8 cellular contexts compared by ENCODE assay signal in genomic region chr19:10418281-10419199, GRCh38. TPM values are rescaled to one million over a fixed set of nuclear protein-coding genes. Genes with fewer than 3 reads are reported as not detected.
DNase-seq lines count a peak whose midpoint lies in the region; ATAC-seq, FAIRE-seq and TF ChIP-seq lines count a peak whose summit lies in the region.

No MANE protein-coding gene starts in this region.

- CTCF ChIA-PET in A549 (lab: Yijun Ruan, JAX): interaction anchor here (0.8 to 7.1 kb wide), 11 partner anchors 9 to 231 kb away, joined by 3 to 172 read pairs (median 4); partner anchors contain the start of gene CDC37

- peak overlapping the region; percentile 95 for H3K4me2 ChIP-seq in A549

- peaks cover 24% of the 10 kb centered on the region for H3K4me1 ChIP-seq in A549

- H3K4me3 ChIP-seq in A549 (peak overlapping the region; percentile 52), fibroblast of mammary gland (ENCODE audit: control insufficient read depth, low read depth, low read length) (peak overlapping the region; percentile 46)

- H3K9me3 ChIP-seq in A549: 0 out of 3 replicates have a peak, but pooled peaks cover 4% of the 10 kb centered on the region

- H3K27ac ChIP-seq in A549: peak overlapping the region; percentile 65 to 86

- TF ChIP-seq RAD21 in A549 (conservative IDR thresholded peaks at IDR 0.05 in 1 of 2, IDR thresholded peaks at IDR 0.05 in 1 of 2): no peak

- POLR2A ChIA-PET in A549 (lab: Yijun Ruan, JAX): interaction anchor here (0.7 kb wide), 1 partner anchor 15 kb away, joined by 3 read pairs; the partner anchor contains the start of gene CDC37

- no peak for TF ChIP-seq POLR2A in A549 (IDR thresholded peaks at IDR 0.05; ENCODE audit: low read length)

- DNase-seq in A549 (ENCODE audit: low read depth in 1 of 2, low spot score in 1 of 2) (peak in 1 of 2 experiments; percentile 56), RPMI8226 (peak; percentile 61), fibroblast of mammary gland (ENCODE audit: low read depth) (no peak), sciatic nerve (ENCODE audit: low spot score) (no peak), RKO (ENCODE audit: low spot score) (no peak), NCI-H345 treated with DMSO at 0.1 percent for 48 hours (lab: John Stamatoyannopoulos, UW; ENCODE audit: unreplicated experiment) (no peak), globus pallidus (ENCODE audit: low spot score) (no peak)

- intact Hi-C loops in sciatic nerve (cut with DNase I): loop anchor here (10.0 kb wide), 1 partner anchor 146 kb away; the partner anchor contains the start of genes CDKN2D and KRI1

- FAIRE-seq in A549 (lab: Jason Lieb, UNC): no peak
- FAIRE-seq in G401.6 (lab: Jason Lieb, UNC): peak; percentile 60

- ATAC-seq in A549 (peak; percentile 6 to 17; a peak in 3 of 6 replicates), sciatic nerve (no peak)

- TF ChIP-seq EP300 in A549 (IDR thresholded peaks at IDR 0.05): no peak

- TF ChIP-seq CTCF in A549 (IDR thresholded peaks at IDR 0.05) (no peak), fibroblast of mammary gland (conservative IDR thresholded peaks at IDR 0.05; ENCODE audit: control insufficient read depth, insufficient read depth, low read depth, low read length) (no peak)

- 3% methylated on average over 24 of the region's 35 CpGs for whole genome bisulfite sequencing in A549 (ENCODE audit: missing lambda C conversion rate)

TF ChIP-seq in A549, 52 proteins besides CTCF, POLR2A, EP300 and RAD21:
- TF ChIP-seq ZNF302 (CRISPR knock-in tag; IDR thresholded peaks at IDR 0.05) (no peak), ZC3H11A (IDR thresholded peaks at IDR 0.05) (no peak), USF2 (IDR thresholded peaks at IDR 0.05) (no peak), RFX5 (IDR thresholded peaks at IDR 0.05) (no peak), GATA3 (IDR thresholded peaks at IDR 0.05; ENCODE audit: borderline replicate concordance) (no peak), HOXB13 (CRISPR knock-in tag; IDR thresholded peaks at IDR 0.05; ENCODE audit: low read depth) (no peak), TP53 (CRISPR knock-in tag; IDR thresholded peaks at IDR 0.05) (no peak), PHF8 (IDR thresholded peaks at IDR 0.05; ENCODE audit: borderline replicate concordance, low read depth) (no peak), BHLHE40 (IDR thresholded peaks at IDR 0.05; ENCODE audit: low read depth, low read length) (no peak), KDM5A (IDR thresholded peaks at IDR 0.05) (no peak), BCL3 (IDR thresholded peaks at IDR 0.05) (no peak), CHD4 (IDR thresholded peaks at IDR 0.05; ENCODE audit: borderline replicate concordance) (no peak), NPAS2 (CRISPR knock-in tag; IDR thresholded peaks at IDR 0.05; ENCODE audit: borderline replicate concordance) (no peak), CBX8 (IDR thresholded peaks at IDR 0.05) (no peak), EHF (CRISPR knock-in tag; IDR thresholded peaks at IDR 0.05) (no peak), ZFP36 (IDR thresholded peaks at IDR 0.05; ENCODE audit: borderline replicate concordance, partially characterized antibody) (no peak), HMGXB4 (CRISPR knock-in tag; IDR thresholded peaks at IDR 0.05; ENCODE audit: borderline replicate concordance) (no peak), REST (IDR thresholded peaks at IDR 0.05) (no peak), MAX (IDR thresholded peaks at IDR 0.05) (no peak)
- TF ChIP-seq, protein P1, sequence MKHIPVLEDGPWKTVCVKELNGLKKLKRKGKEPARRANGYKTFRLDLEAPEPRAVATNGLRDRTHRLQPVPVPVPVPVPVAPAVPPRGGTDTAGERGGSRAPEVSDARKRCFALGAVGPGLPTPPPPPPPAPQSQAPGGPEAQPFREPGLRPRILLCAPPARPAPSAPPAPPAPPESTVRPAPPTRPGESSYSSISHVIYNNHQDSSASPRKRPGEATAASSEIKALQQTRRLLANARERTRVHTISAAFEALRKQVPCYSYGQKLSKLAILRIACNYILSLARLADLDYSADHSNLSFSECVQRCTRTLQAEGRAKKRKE (CRISPR knock-in tag; IDR thresholded peaks at IDR 0.05; ENCODE audit: low read depth): no peak

RNA-seq across cellular contexts. Expression of gene PDE4A, which starts 1.8 kb away (rescaled TPM):
- polyA plus RNA-seq in A549 (2011; rRNA removed): 1.2 and 2.2 TPM in 2 replicates
- 2.4 and 3.5 TPM in 2 replicates for polyA plus RNA-seq in A549 (2012; cell fraction: cytosol; rRNA removed)
- 4.6 and 5.4 TPM in 2 replicates for polyA plus RNA-seq in A549 (2012; cell fraction: nucleus; rRNA removed)
- polyA plus RNA-seq in A549 (2017; fragmentation: RNase III; extraction: RNeasy Plus Mini Kit Qiagen cat#74134 plus additional on column Dnase treatment): 3.7 to 3.9 TPM (median 3.9 TPM) in 3 replicates
- polyA minus RNA-seq in A549 (2011; rRNA and poly(A)+ RNA removed): 5.6 and 7.0 TPM in 2 replicates
- 11.0 TPM for total RNA-seq in sciatic nerve

RNA-seq across cellular contexts. Expression of gene CDC37, which starts 15.2 kb away (rescaled TPM):
- polyA plus RNA-seq in A549 (2011; rRNA removed) (125 and 152 TPM in 2 replicates), A549 (2017; fragmentation: RNase III; extraction: RNeasy Plus Mini Kit Qiagen cat#74134 plus additional on column Dnase treatment) (214 to 236 TPM (median 220 TPM) in 3 replicates)
- polyA plus RNA-seq in A549 (2012; cell fraction: cytosol; rRNA removed): 336 and 384 TPM in 2 replicates
- polyA plus RNA-seq in A549 (2012; cell fraction: nucleus; rRNA removed): 630 and 656 TPM in 2 replicates
- polyA minus RNA-seq in A549 (2011; rRNA and poly(A)+ RNA removed): 57.2 and 58.2 TPM in 2 replicates
- 128 TPM for total RNA-seq in sciatic nerve

RNA-seq across cellular contexts. Expression of gene TYK2, which starts 38.2 kb away (rescaled TPM):
- polyA plus RNA-seq in A549 (2011; rRNA removed) (17.0 and 41.4 TPM in 2 replicates), A549 (2017; fragmentation: RNase III; extraction: RNeasy Plus Mini Kit Qiagen cat#74134 plus additional on column Dnase treatment) (51.9 to 65.6 TPM (median 57.1 TPM) in 3 replicates)
- 45.6 and 49.9 TPM in 2 replicates for polyA plus RNA-seq in A549 (2012; cell fraction: cytosol; rRNA removed)
- polyA plus RNA-seq in A549 (2012; cell fraction: nucleus; rRNA removed): 275 and 321 TPM in 2 replicates
- polyA minus RNA-seq in A549 (2011; rRNA and poly(A)+ RNA removed): 29.5 and 37.4 TPM in 2 replicates
- 128 TPM for total RNA-seq in sciatic nerve
